Comparison of ENCODE assay signal across 9 cellular contexts in the genomic region with DNA sequence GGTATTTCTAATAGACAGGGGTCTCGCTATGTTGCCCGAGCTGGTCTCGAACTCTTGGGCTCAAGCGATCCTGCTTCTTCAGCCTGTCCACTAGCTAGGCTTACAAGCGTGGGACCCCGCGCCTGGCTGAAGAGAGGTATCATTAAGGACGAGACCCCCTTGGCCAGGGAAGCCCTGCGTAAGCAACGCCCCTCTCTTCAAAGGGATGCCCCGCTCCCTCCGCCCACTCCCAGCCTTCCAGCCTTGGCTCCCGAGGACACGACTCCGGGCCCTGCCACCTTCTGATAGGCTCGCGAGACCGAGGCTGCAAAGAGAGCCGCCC. TPM values are rescaled to one million over a fixed set of nuclear protein-coding genes. Genes with fewer than 3 reads are reported as not detected.
DNase-seq lines count a peak whose midpoint lies in the region; ATAC-seq, FAIRE-seq and TF ChIP-seq lines count a peak whose summit lies in the region.
"Had no signal": no experiment of that assay in that cellular context is flagged by ENCODE, and none has a peak within 500 bp of the region (broad histone marks: within the 10 kb centered on the region; RNA-seq: fewer than 3 reads in every experiment).

No MANE protein-coding gene starts in this region.

- peak overlapping the region; percentile 92 for H2AFZ ChIP-seq in astrocyte (ENCODE audit: low read depth, low read length)

- peak overlapping the region; percentile 91 for H3K9ac ChIP-seq in astrocyte (ENCODE audit: low read length)
- peak overlapping the region; percentile 37 to 51 for H3K9ac ChIP-seq in kidney (ENCODE audit: low read length in 2 of 2)

- H3K9me3 ChIP-seq in astrocyte (ENCODE audit: insufficient read depth, low read depth, low read length) (no peaks in the 10 kb centered on the region), kidney (ENCODE audit: control insufficient read depth in 1 of 2, low read length in 2 of 2) (no peaks in the 10 kb centered on the region), tibial artery (no peaks in the 10 kb centered on the region)

- H3K79me2 ChIP-seq in astrocyte (ENCODE audit: insufficient read depth, low read length): peaks cover 63% of the 10 kb centered on the region

- H3K4me1 Mint-ChIP-seq in astrocyte (ENCODE audit: low read depth, unreplicated experiment): peaks cover 13% of the 10 kb centered on the region

- peak overlapping the region; percentile 99 for H3K4me3 Mint-ChIP-seq in astrocyte (ENCODE audit: unreplicated experiment)

- H3K9me3 Mint-ChIP-seq in astrocyte (ENCODE audit: unreplicated experiment): no peaks in the 10 kb centered on the region

- DNase-seq in DMS 273 (lab: John Stamatoyannopoulos, UW; ENCODE audit: unreplicated experiment) (peak; percentile 100), DMS 273 treated with DMSO at 0.1 percent for 48 hours (lab: John Stamatoyannopoulos, UW) (no peak), HPDE6-E6E7 (ENCODE audit: extremely low spot score) (peak; percentile 98), astrocyte (ENCODE audit: low read depth) (no peak), kidney (no peak), tibial artery (no peak)
- DNase-seq in stimulated activated CD4-positive, alpha-beta T cell treated with anti-CD3 and anti-CD28 coated beads, Interleukin-2, amount 100 ng/mL, for 24 hours: no peak

- H3K27ac ChIP-seq in astrocyte (ENCODE audit: low read depth, low read length) (peak overlapping the region; percentile 93), kidney (ENCODE audit: low read depth in 2 of 2, low read length in 2 of 2) (peak overlapping the region; percentile 98), tibial artery (peak overlapping the region; percentile 78 to 95)

- H3K4me1 ChIP-seq in astrocyte (ENCODE audit: insufficient read depth, low read length) (peaks cover 13% of the 10 kb centered on the region), kidney (ENCODE audit: control insufficient read depth in 1 of 2, insufficient read depth in 1 of 2, low read depth in 1 of 2, low read length in 2 of 2) (peaks cover 9 to 18% of the 10 kb centered on the region in 2 donors), tibial artery (peaks cover 5 to 40% (median 28%) of the 10 kb centered on the region in 4 donors)

- peaks cover 6% of the 10 kb centered on the region for H4K20me1 ChIP-seq in astrocyte (ENCODE audit: insufficient read depth, low read length)

- ATAC-seq in GM18870 (IDR thresholded peaks at IDR 0.05; ENCODE audit: unreplicated experiment): no peak

- no peaks in the 10 kb centered on the region for H3K27me3 Mint-ChIP-seq in astrocyte (ENCODE audit: low read depth, unreplicated experiment)

- H3K4me2 ChIP-seq in astrocyte (ENCODE audit: low read length): peak overlapping the region; percentile 94

- H3K36me3 ChIP-seq in astrocyte (ENCODE audit: insufficient read depth, low read length) (no peaks in the 10 kb centered on the region), kidney (ENCODE audit: control insufficient read depth in 1 of 2, insufficient read depth in 2 of 2, low read length in 2 of 2) (no peaks in the 10 kb centered on the region), tibial artery (no peaks in the 10 kb centered on the region)

- H3K27me3 ChIP-seq in astrocyte (ENCODE audit: insufficient read depth, low read length): no peaks in the 10 kb centered on the region
- no peaks in the 10 kb centered on the region for H3K27me3 ChIP-seq in tibial artery

- H3K4me3 ChIP-seq in astrocyte (ENCODE audit: insufficient read depth, low read depth, low read length) (peak overlapping the region; percentile 89), kidney (ENCODE audit: low read length in 2 of 2) (peak overlapping the region; percentile 97 to 100), tibial artery (peak overlapping the region; percentile 60 to 68)

- peak overlapping the region; percentile 99 for H3K27ac Mint-ChIP-seq in astrocyte (ENCODE audit: unreplicated experiment)

- no peak for FAIRE-seq in astrocyte (lab: Jason Lieb, UNC)
- no peak for FAIRE-seq in kidney (lab: Jason Lieb, UNC)
- FAIRE-seq: colon had no signal

- peaks cover 3% of the 10 kb centered on the region for H3K36me3 Mint-ChIP-seq in astrocyte (ENCODE audit: low read depth, unreplicated experiment)

- TF ChIP-seq CTCF in astrocyte (IDR thresholded peaks at IDR 0.05; ENCODE audit: insufficient read depth, low read depth, low read length) (no peak), kidney (IDR thresholded peaks at IDR 0.05; ENCODE audit: borderline replicate concordance, extremely low read depth, insufficient read depth) (no peak), tibial artery (IDR thresholded peaks at IDR 0.05) (no peak)

- intact Hi-C loops in kidney (cut with DNase I) (no loop called here), tibial artery (cut with DNase I; ENCODE audit: low total_unique reads) (loop anchor here (5.0 kb wide), 2 partner anchors 37 to 53 kb away; partner anchors contain the start of genes ATP5MF and ZNF655)

RNA-seq across cellular contexts. Expression of gene ZKSCAN5, which starts 0.2 kb away (rescaled TPM):
- total RNA-seq in astrocyte: 15.3 and 16.4 TPM in 2 replicates
- total RNA-seq in kidney: 9.1 TPM
- 4.6 TPM for polyA plus RNA-seq in kidney (ENCODE audit: insufficient read depth, low read depth, low replicate concordance)

RNA-seq across cellular contexts. Expression of gene ZNF394, which starts 4.2 kb away (rescaled TPM):
- 20.0 and 25.7 TPM in 2 replicates for total RNA-seq in astrocyte
- 33.6 TPM for total RNA-seq in kidney
- polyA plus RNA-seq in kidney (ENCODE audit: insufficient read depth, low read depth, low replicate concordance): 15.7 TPM

RNA-seq across cellular contexts. Expression of gene ZNF789, which starts 31.6 kb away (rescaled TPM):
- total RNA-seq in astrocyte (18.3 and 21.7 TPM in 2 replicates), kidney (14.8 TPM)
- polyA plus RNA-seq in kidney (ENCODE audit: insufficient read depth, low read depth, low replicate concordance): 10.6 TPM

RNA-seq across cellular contexts. Expression of gene ATP5MF, which starts 38.3 kb away (rescaled TPM):
- total RNA-seq in astrocyte: 307 and 329 TPM in 2 replicates
- total RNA-seq in kidney: 225 TPM
- 1,292 TPM for polyA plus RNA-seq in kidney (ENCODE audit: insufficient read depth, low read depth, low replicate concordance)

RNA-seq across cellular contexts. Expression of gene FAM200A, which starts 47.7 kb away (rescaled TPM):
- 4.7 TPM in 2 replicates for total RNA-seq in astrocyte
- 6.8 TPM for total RNA-seq in kidney
- polyA plus RNA-seq in kidney (ENCODE audit: insufficient read depth, low read depth, low replicate concordance): 6.9 TPM

Comparison
In these comparisons a context has a peak if more than half of its experiments do, and no peak if none do; other contexts are left out.
1. DNase-seq: peak in DMS 273 (single experiment) and HPDE6-E6E7 (single experiment); none in DMS 273 treated with DMSO at 0.1 percent for 48 hours (single experiment), astrocyte (single experiment), kidney (single experiment), tibial artery (0 of 2) and stimulated activated CD4-positive, alpha-beta T cell treated with anti-CD3 and anti-CD28 coated beads, Interleukin-2, amount 100 ng/mL, for 24 hours (0 of 2).
2. Peak in every context shown above with its lines, with median percentiles within 50 percentile points of each other: H3K27ac ChIP-seq and H3K4me3 ChIP-seq.